Comparison of ENCODE assay signal across 8 cellular contexts in the genomic region with DNA sequence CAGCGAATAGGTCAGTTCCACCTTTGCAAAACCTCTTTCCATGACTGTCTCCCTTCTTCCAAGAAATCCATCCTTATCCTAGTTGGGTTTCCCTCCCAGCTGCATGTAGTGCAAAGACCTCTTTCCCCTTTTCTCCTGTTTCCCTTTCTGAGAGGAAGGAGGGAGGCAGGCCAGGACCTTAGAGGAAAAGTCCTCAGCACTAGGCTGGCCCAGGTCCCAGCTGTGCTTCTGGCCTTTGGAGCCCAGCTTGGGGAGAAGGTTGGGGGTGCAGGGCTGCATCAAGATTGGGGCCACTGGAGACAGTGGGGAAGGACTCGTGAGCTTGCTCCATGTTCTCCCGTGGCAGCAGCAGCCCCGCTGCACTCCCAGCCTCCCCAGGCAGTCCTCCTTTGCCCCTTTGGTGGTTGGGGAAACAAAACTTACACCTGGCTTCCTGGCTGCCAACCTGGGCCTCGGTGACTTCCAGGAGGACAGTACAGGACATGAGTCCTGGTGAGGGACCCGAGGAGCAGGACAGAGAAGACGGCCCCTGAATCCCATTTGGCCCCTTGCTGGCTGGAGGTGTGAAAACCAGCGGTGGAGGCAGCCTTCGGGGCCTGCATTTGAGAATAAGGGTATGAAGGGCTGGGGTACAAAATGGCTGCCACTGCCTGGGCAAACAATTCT. TPM values are rescaled to one million over a fixed set of nuclear protein-coding genes. Genes with fewer than 3 reads are reported as not detected.
DNase-seq lines count a peak whose midpoint lies in the region; ATAC-seq, FAIRE-seq and TF ChIP-seq lines count a peak whose summit lies in the region.

No MANE protein-coding gene starts in this region.

- no peak overlapping the region for H3K14ac ChIP-seq in H1 (ENCODE audit: insufficient read length)

- H2BK120ac ChIP-seq in H1 (replicated peaks; ENCODE audit: low read depth, low read length) = no peak overlapping the region

- peak overlapping the region; percentile 66 for H4K8ac ChIP-seq in H1 (ENCODE audit: extremely low read depth, insufficient read depth, low read length)

- H3F3A ChIP-seq in OCI-LY1 (ENCODE audit: insufficient read depth, low read length) = no peaks in the 10 kb centered on the region

- peak overlapping the region; percentile 47; the same call in 1 of the 2 replicates for H2AK5ac ChIP-seq in H1 (ENCODE audit: low read depth, low read length)

- no peaks in the 10 kb centered on the region for H3K27me3 Mint-ChIP-seq in natural killer cell (ENCODE audit: low read depth in 2 of 2)

- H2BK5ac ChIP-seq in H1 (ENCODE audit: low read depth, low read length) = peak overlapping the region; percentile 85; the same call in 1 of the 2 replicates

- POLR2A ChIA-PET in H1 (lab: Charles Lee; ENCODE audit: partially characterized antibody) = interaction anchor here (0.7 to 26.8 kb wide), 20 partner anchors 5 to 112 kb away, joined by 3 to 1076 read pairs (median 8); partner anchors contain the start of genes HEXIM1, HEXIM2 and NMT1

- no peaks in the 10 kb centered on the region for H4K20me1 ChIP-seq in BLaER1
- no peaks in the 10 kb centered on the region for H4K20me1 ChIP-seq in OCI-LY1 (ENCODE audit: insufficient read depth, low read length)
- H4K20me1 ChIP-seq in H1 (replicated peaks in 1 of 2; ENCODE audit: control insufficient read depth in 1 of 2, insufficient read depth in 2 of 2, low read length in 2 of 2) = no peaks in the 10 kb centered on the region

- H4K91ac ChIP-seq in H1 (replicated peaks; ENCODE audit: insufficient read length, low read length) = peak overlapping the region; percentile 34

- H4K5ac ChIP-seq in H1 (ENCODE audit: insufficient read length, low read depth, low read length) = peak overlapping the region; percentile 68

- no peak for TF ChIP-seq RAD21 in H1 (IDR thresholded peaks at IDR 0.05 in 1 of 2, conservative IDR thresholded peaks at IDR 0.05 in 1 of 2; ENCODE audit: low read depth in 2 of 2, low read length in 2 of 2)

- H3K4ac ChIP-seq in H1 (replicated peaks; ENCODE audit: insufficient read length, low read depth, low read length) = peak overlapping the region; percentile 49

- FAIRE-seq in H1 (lab: Jason Lieb, UNC) (no peak), GM12892 (lab: Jason Lieb, UNC) (no peak)

- no peaks in the 10 kb centered on the region for H3K36me3 Mint-ChIP-seq in natural killer cell

- no peaks in the 10 kb centered on the region for H3K9me3 Mint-ChIP-seq in natural killer cell

- H3K36me3 ChIP-seq in BLaER1 (no peaks in the 10 kb centered on the region), OCI-LY1 (ENCODE audit: insufficient read depth, low read length) (peaks cover 13% of the 10 kb centered on the region), H1 (ENCODE audit: control insufficient read depth in 2 of 4, insufficient read depth in 4 of 4, low read length in 3 of 4) (no peaks in the 10 kb centered on the region)

- no peak for TF ChIP-seq POLR2A in H1 (IDR thresholded peaks at IDR 0.05; ENCODE audit: control extremely low read depth in 1 of 2, low read depth in 2 of 2, low read length in 2 of 2)
- TF ChIP-seq POLR2A in GM12892 (IDR thresholded peaks at IDR 0.05; ENCODE audit: low read depth, low read length) = no peak

- H2AFZ ChIP-seq in OCI-LY1 (ENCODE audit: low read length) = no peak overlapping the region
- 0 out of 2 replicates have a peak overlapping the region, but pooled peaks have one; percentile 4 for H2AFZ ChIP-seq in H1 (ENCODE audit: low read length)

- no peak for TF ChIP-seq EP300 in H1 (IDR thresholded peaks at IDR 0.05; ENCODE audit: borderline replicate concordance in 1 of 2, low read depth in 2 of 2, low read length in 2 of 2)

- peaks cover 33 to 46% of the 10 kb centered on the region in 2 donors for H3K4me1 Mint-ChIP-seq in natural killer cell

- H3K4me3 ChIP-seq in BLaER1 (peak overlapping the region; percentile 84), OCI-LY1 (ENCODE audit: low read depth, low read length, poor library complexity, severe bottlenecking) (peak overlapping the region; percentile 85), H1 (ENCODE audit: extremely low read depth in 1 of 4, insufficient read depth in 2 of 4, low read depth in 3 of 4, low read length in 4 of 4) (peak overlapping the region; percentile 11 to 53 (median 45))

- CTCF ChIA-PET in H1 (lab: Charles Lee; ENCODE audit: partially characterized antibody) = interaction anchor here (0.8 to 11.5 kb wide), 9 partner anchors 10 to 57 kb away, joined by 3 to 115 read pairs (median 4); partner anchors contain the start of genes ACBD4 and HEXIM1

- ATAC-seq in natural killer cell = no peak
- ATAC-seq in GM18873 (IDR thresholded peaks at IDR 0.05; ENCODE audit: low FRiP score, unreplicated experiment) = no peak
- ATAC-seq in GM19351 (IDR thresholded peaks at IDR 0.05; ENCODE audit: unreplicated experiment) = no peak

- H3K4me3 Mint-ChIP-seq in natural killer cell = peak overlapping the region; percentile 95

- H3K9me2 ChIP-seq in OCI-LY1 (ENCODE audit: low read depth, low read length) = no peaks in the 10 kb centered on the region

- peaks cover 57% of the 10 kb centered on the region for H3K4me1 ChIP-seq in BLaER1
- peaks cover 21% of the 10 kb centered on the region for H3K4me1 ChIP-seq in OCI-LY1 (ENCODE audit: insufficient read depth, low read length, severe bottlenecking)
- H3K4me1 ChIP-seq in H1 (replicated peaks in 1 of 4; ENCODE audit: control insufficient read depth in 3 of 4, insufficient read depth in 4 of 4, low read length in 3 of 4) = peaks cover 0 to 9% (median 3%) of the 10 kb centered on the region in 4 experiments; a peak in 3 of 7 replicates

- H3K9me3 ChIP-seq in BLaER1 (no peaks in the 10 kb centered on the region), OCI-LY1 (ENCODE audit: low read length) (no peaks in the 10 kb centered on the region), H1 (ENCODE audit: insufficient read depth in 2 of 2, low read depth in 1 of 2, low read length in 1 of 2) (no peaks in the 10 kb centered on the region)

- H3K27ac ChIP-seq in BLaER1 (peak overlapping the region; percentile 65), OCI-LY1 (ENCODE audit: low read depth, low read length, poor library complexity, severe bottlenecking) (peak overlapping the region; percentile 17), H1 (ENCODE audit: low read depth, low read length) (peak overlapping the region; percentile 55; the same call in 1 of the 2 replicates)

- H3K27me3 ChIP-seq in BLaER1 = no peaks in the 10 kb centered on the region
- H3K27me3 ChIP-seq in OCI-LY1 (ENCODE audit: insufficient read depth, low read length) = no peaks in the 10 kb centered on the region
- no peaks in the 10 kb centered on the region for H3K27me3 ChIP-seq in H1 (replicated peaks in 1 of 4; ENCODE audit: control insufficient read depth in 3 of 4, extremely low read depth in 1 of 4, insufficient read depth in 3 of 4, low read length in 3 of 4)

- H2BK20ac ChIP-seq in H1 (ENCODE audit: low read length) = 0 out of 2 replicates have a peak overlapping the region, but pooled peaks have one; percentile 15

- DNase-seq in H1 (ENCODE audit: low read depth in 1 of 2, low spot score in 2 of 2) = no peak
- no peak for DNase-seq in natural killer cell
- DNase-seq in GM12892 (ENCODE audit: insufficient read length) = no peak
- no peak for DNase-seq in T1000 (lab: John Stamatoyannopoulos, UW)

- no peak overlapping the region for H3K23ac ChIP-seq in H1 (ENCODE audit: insufficient read length)

- no peaks in the 10 kb centered on the region for H3K79me1 ChIP-seq in H1 (ENCODE audit: low read depth, low read length)

- H3K9ac ChIP-seq in BLaER1 = peak overlapping the region; percentile 47
- peak overlapping the region; percentile 77 for H3K9ac ChIP-seq in OCI-LY1 (ENCODE audit: low read length)
- H3K9ac ChIP-seq in H1 (replicated peaks in 1 of 4; ENCODE audit: extremely low read depth in 1 of 4, low read depth in 3 of 4, low read length in 3 of 4) = peak overlapping the region in 3 of 4 experiments; percentile 27 to 49 (median 49); a peak in 4 of 7 replicates

- intact Hi-C loops in natural killer cell (cut with micrococcal nuclease) = no loop called here

- H3K4me2 ChIP-seq in BLaER1 = peak overlapping the region; percentile 80
- peak overlapping the region; percentile 85 for H3K4me2 ChIP-seq in OCI-LY1 (ENCODE audit: low read length)
- peak overlapping the region; percentile 79 to 81 for H3K4me2 ChIP-seq in H1 (ENCODE audit: insufficient read depth in 1 of 2, low read depth in 2 of 2, low read length in 2 of 2)

- H3K79me2 ChIP-seq in OCI-LY1 (ENCODE audit: insufficient read depth, low read length) (peaks cover 6% of the 10 kb centered on the region), H1 (ENCODE audit: control insufficient read depth in 1 of 2, insufficient read depth in 2 of 2, low read length in 2 of 2) (peaks cover 0 to 6% of the 10 kb centered on the region in 2 experiments; a peak in 2 of 4 replicates)

- H3K27ac Mint-ChIP-seq in natural killer cell = peak overlapping the region; percentile 93 to 94

- TF ChIP-seq CTCF in OCI-LY1 (IDR thresholded peaks at IDR 0.05; ENCODE audit: low read length) (no peak), H1 (IDR thresholded peaks at IDR 0.05; ENCODE audit: control extremely low read depth in 1 of 3, insufficient read depth in 1 of 3, low read depth in 1 of 3, low read length in 3 of 3) (no peak), natural killer cell (IDR thresholded peaks at IDR 0.05) (no peak)

- peak overlapping the region; percentile 89 for H3K18ac ChIP-seq in H1 (ENCODE audit: extremely low read depth, low read length)

- H2BK12ac ChIP-seq in H1 (ENCODE audit: low read depth, low read length) = peak overlapping the region; percentile 81; the same call in 1 of the 2 replicates

- no peak overlapping the region for H3K56ac ChIP-seq in H1 (replicated peaks; ENCODE audit: insufficient read length, low read depth, low read length)

- WGBS in H1 (ENCODE audit: extremely low coverage in 1 of 2, insufficient coverage in 1 of 2, insufficient read length in 1 of 2, insufficient replicate concordance in 2 of 2, low coverage in 1 of 2, low lambda C conversion rate in 2 of 2, missing lambda C conversion rate in 1 of 2), 2 experiments = 82% methylated on average over 9 of the region's 9 CpGs; no CpG with 5 or more reads in 1 of the 2 experiments

- H3K23me2 ChIP-seq in H1 (ENCODE audit: low read depth, low read length) = peaks cover 6% of the 10 kb centered on the region

- peak overlapping the region; percentile 1; the same call in 1 of the 2 replicates for H2BK15ac ChIP-seq in H1 (ENCODE audit: low read length)

RNA-seq across cellular contexts. Expression of gene HEXIM2, which starts 0.5 kb away (rescaled TPM):
- total RNA-seq in H1 (2021; fragmentation: NEBNext Ultra II Directional; extraction: Animal tissue kit (Norgen Biotek cat#: 25700)) = 13.2 and 13.9 TPM in 2 replicates
- polyA plus RNA-seq in H1 (2011; rRNA removed) = 7.5 and 10.6 TPM in 2 replicates
- 11.8 TPM for polyA plus RNA-seq in H1 (2011; cell fraction: cytosol; rRNA removed)
- polyA plus RNA-seq in H1 (2011; cell fraction: nucleus; rRNA removed) = 9.0 TPM
- polyA plus RNA-seq in H1 (2012, experiment 1 of 2) = 7.8 to 13.6 TPM (median 12.5 TPM) in 4 replicates
- 13.0 TPM for polyA plus RNA-seq in H1 (2012, experiment 2 of 2)
- 4.2 TPM for polyA plus RNA-seq in H1 (2013, experiment 1 of 2)
- 4.1 TPM for polyA plus RNA-seq in H1 (2013, experiment 2 of 2)
- 5.9 and 6.0 TPM in 2 replicates for polyA minus RNA-seq in H1 (2011; rRNA and poly(A)+ RNA removed)
- 5.0 TPM for polyA minus RNA-seq in H1 (2011; cell fraction: cytosol; rRNA and poly(A)+ RNA removed)
- polyA minus RNA-seq in H1 (2011; cell fraction: nucleus; rRNA and poly(A)+ RNA removed) = 5.5 TPM
- total RNA-seq in natural killer cell = 1 to 10 TPM; 4.1 to 5.3 (median 4.5) TPM
- 4.4 TPM for polyA plus RNA-seq in GM12892 (2012; ENCODE audit: missing spikeins)

RNA-seq across cellular contexts. Expression of gene HEXIM1, which starts 13.9 kb away (rescaled TPM):
- total RNA-seq in H1 (2021; fragmentation: NEBNext Ultra II Directional; extraction: Animal tissue kit (Norgen Biotek cat#: 25700)) = 36.9 and 38.3 TPM in 2 replicates
- polyA plus RNA-seq in H1 (2011; rRNA removed) = 9.1 and 11.1 TPM in 2 replicates
- polyA plus RNA-seq in H1 (2011; cell fraction: cytosol; rRNA removed) = 14.0 TPM
- 10.2 TPM for polyA plus RNA-seq in H1 (2011; cell fraction: nucleus; rRNA removed)
- 16.8 to 21.8 TPM (median 20.6 TPM) in 4 replicates for polyA plus RNA-seq in H1 (2012, experiment 1 of 2)
- polyA plus RNA-seq in H1 (2012, experiment 2 of 2) = 7.1 TPM
- 18.9 TPM for polyA plus RNA-seq in H1 (2013, experiment 1 of 2)
- polyA plus RNA-seq in H1 (2013, experiment 2 of 2) = 18.6 TPM
- 2.5 and 3.5 TPM in 2 replicates for polyA minus RNA-seq in H1 (2011; rRNA and poly(A)+ RNA removed)
- polyA minus RNA-seq in H1 (2011; cell fraction: cytosol; rRNA and poly(A)+ RNA removed) = 6.5 TPM
- 7.7 TPM for polyA minus RNA-seq in H1 (2011; cell fraction: nucleus; rRNA and poly(A)+ RNA removed)
- total RNA-seq in natural killer cell = 10 to 100 TPM; 64.9 to 80.7 (median 79.8) TPM
- polyA plus RNA-seq in GM12892 (2012; ENCODE audit: missing spikeins) = 11.4 TPM

RNA-seq across cellular contexts. Expression of gene ACBD4, which starts 26.7 kb away (rescaled TPM):
- 9.3 and 10.7 TPM in 2 replicates for total RNA-seq in H1 (2021; fragmentation: NEBNext Ultra II Directional; extraction: Animal tissue kit (Norgen Biotek cat#: 25700))
- polyA plus RNA-seq in H1 (2011; rRNA removed) = 7.3 and 14.2 TPM in 2 replicates
- 15.5 TPM for polyA plus RNA-seq in H1 (2011; cell fraction: cytosol; rRNA removed)
- polyA plus RNA-seq in H1 (2011; cell fraction: nucleus; rRNA removed) = 47.3 TPM
- polyA plus RNA-seq in H1 (2012, experiment 1 of 2) = 10.5 to 14.1 TPM (median 12.7 TPM) in 4 replicates
- 9.2 TPM for polyA plus RNA-seq in H1 (2012, experiment 2 of 2)
- 9.3 TPM for polyA plus RNA-seq in H1 (2013, experiment 1 of 2)
- 7.3 TPM for polyA plus RNA-seq in H1 (2013, experiment 2 of 2)
- polyA minus RNA-seq in H1 (2011; rRNA and poly(A)+ RNA removed) = 7.1 and 7.7 TPM in 2 replicates
- 8.5 TPM for polyA minus RNA-seq in H1 (2011; cell fraction: cytosol; rRNA and poly(A)+ RNA removed)
- 18.7 TPM for polyA minus RNA-seq in H1 (2011; cell fraction: nucleus; rRNA and poly(A)+ RNA removed)
- total RNA-seq in natural killer cell = 10 to 100 TPM; 12.0 to 15.9 (median 14.2) TPM
- polyA plus RNA-seq in GM12892 (2012; ENCODE audit: missing spikeins) = 6.1 TPM

RNA-seq across cellular contexts. Expression of gene PLCD3, which starts 29.8 kb away (rescaled TPM):
- 42.7 and 48.1 TPM in 2 replicates for total RNA-seq in H1 (2021; fragmentation: NEBNext Ultra II Directional; extraction: Animal tissue kit (Norgen Biotek cat#: 25700))
- polyA plus RNA-seq in H1 (2011; rRNA removed) = 26.5 and 32.3 TPM in 2 replicates
- 24.7 TPM for polyA plus RNA-seq in H1 (2011; cell fraction: cytosol; rRNA removed)
- 28.3 TPM for polyA plus RNA-seq in H1 (2011; cell fraction: nucleus; rRNA removed)
- 21.6 to 33.0 TPM (median 28.2 TPM) in 4 replicates for polyA plus RNA-seq in H1 (2012, experiment 1 of 2)
- 27.8 TPM for polyA plus RNA-seq in H1 (2012, experiment 2 of 2)
- polyA plus RNA-seq in H1 (2013, experiment 1 of 2) = 20.4 TPM
- polyA plus RNA-seq in H1 (2013, experiment 2 of 2) = 20.7 TPM
- 16.3 and 24.8 TPM in 2 replicates for polyA minus RNA-seq in H1 (2011; rRNA and poly(A)+ RNA removed)
- 18.3 TPM for polyA minus RNA-seq in H1 (2011; cell fraction: cytosol; rRNA and poly(A)+ RNA removed)
- polyA minus RNA-seq in H1 (2011; cell fraction: nucleus; rRNA and poly(A)+ RNA removed) = 25.1 TPM
- total RNA-seq in natural killer cell = 1 to 10 TPM; 2.5 to 2.9 (median 2.5) TPM
- 0.17 TPM for polyA plus RNA-seq in GM12892 (2012; ENCODE audit: missing spikeins)

RNA-seq across cellular contexts. Expression of gene FMNL1, which starts 59.5 kb away (rescaled TPM):
- total RNA-seq in H1 (2021; fragmentation: NEBNext Ultra II Directional; extraction: Animal tissue kit (Norgen Biotek cat#: 25700)) = 8.6 and 9.8 TPM in 2 replicates
- 2.5 and 5.3 TPM in 2 replicates for polyA plus RNA-seq in H1 (2011; rRNA removed)
- polyA plus RNA-seq in H1 (2011; cell fraction: cytosol; rRNA removed) = 3.5 TPM
- polyA plus RNA-seq in H1 (2011; cell fraction: nucleus; rRNA removed) = 17.2 TPM
- polyA plus RNA-seq in H1 (2012, experiment 1 of 2) = 6.9 to 11.7 TPM (median 8.4 TPM) in 4 replicates
- 7.1 TPM for polyA plus RNA-seq in H1 (2012, experiment 2 of 2)
- 6.8 TPM for polyA plus RNA-seq in H1 (2013, experiment 1 of 2)
- 7.0 TPM for polyA plus RNA-seq in H1 (2013, experiment 2 of 2)
- 1.9 and 2.8 TPM in 2 replicates for polyA minus RNA-seq in H1 (2011; rRNA and poly(A)+ RNA removed)
- polyA minus RNA-seq in H1 (2011; cell fraction: cytosol; rRNA and poly(A)+ RNA removed) = 3.7 TPM
- 6.9 TPM for polyA minus RNA-seq in H1 (2011; cell fraction: nucleus; rRNA and poly(A)+ RNA removed)
- 100 to 1,000 TPM; 741 to 836 (median 752) TPM for total RNA-seq in natural killer cell
- 54.8 TPM for polyA plus RNA-seq in GM12892 (2012; ENCODE audit: missing spikeins)
